In the genomic region with DNA sequence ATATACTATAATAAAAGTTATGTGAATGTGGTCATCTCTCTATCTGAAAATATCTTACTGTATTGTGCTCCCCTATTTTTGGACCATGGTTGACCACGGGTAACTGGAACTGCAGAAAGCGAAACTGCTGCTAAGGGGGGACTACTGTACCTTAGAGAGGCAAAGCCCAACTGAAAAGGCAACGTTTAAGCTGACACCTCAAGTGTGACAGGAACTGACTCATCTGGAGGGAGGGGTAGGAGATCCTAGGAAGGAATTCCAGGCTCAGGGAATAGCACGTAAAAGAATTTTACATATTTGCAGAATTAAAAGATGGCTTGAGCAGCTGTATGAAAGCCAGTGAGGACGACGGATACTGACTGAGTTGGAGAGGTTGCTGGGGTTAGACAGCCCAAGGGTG, we compare ENCODE assay signal across 1 cellular context.
TF ChIP-seq lines count a peak whose summit lies in the region.

No MANE protein-coding gene starts in this region.

TF ChIP-seq in HepG2, 621 proteins besides CTCF, POLR2A, EP300 and RAD21 (continued from another document and continues in another):
- TF ChIP-seq, protein P1, sequence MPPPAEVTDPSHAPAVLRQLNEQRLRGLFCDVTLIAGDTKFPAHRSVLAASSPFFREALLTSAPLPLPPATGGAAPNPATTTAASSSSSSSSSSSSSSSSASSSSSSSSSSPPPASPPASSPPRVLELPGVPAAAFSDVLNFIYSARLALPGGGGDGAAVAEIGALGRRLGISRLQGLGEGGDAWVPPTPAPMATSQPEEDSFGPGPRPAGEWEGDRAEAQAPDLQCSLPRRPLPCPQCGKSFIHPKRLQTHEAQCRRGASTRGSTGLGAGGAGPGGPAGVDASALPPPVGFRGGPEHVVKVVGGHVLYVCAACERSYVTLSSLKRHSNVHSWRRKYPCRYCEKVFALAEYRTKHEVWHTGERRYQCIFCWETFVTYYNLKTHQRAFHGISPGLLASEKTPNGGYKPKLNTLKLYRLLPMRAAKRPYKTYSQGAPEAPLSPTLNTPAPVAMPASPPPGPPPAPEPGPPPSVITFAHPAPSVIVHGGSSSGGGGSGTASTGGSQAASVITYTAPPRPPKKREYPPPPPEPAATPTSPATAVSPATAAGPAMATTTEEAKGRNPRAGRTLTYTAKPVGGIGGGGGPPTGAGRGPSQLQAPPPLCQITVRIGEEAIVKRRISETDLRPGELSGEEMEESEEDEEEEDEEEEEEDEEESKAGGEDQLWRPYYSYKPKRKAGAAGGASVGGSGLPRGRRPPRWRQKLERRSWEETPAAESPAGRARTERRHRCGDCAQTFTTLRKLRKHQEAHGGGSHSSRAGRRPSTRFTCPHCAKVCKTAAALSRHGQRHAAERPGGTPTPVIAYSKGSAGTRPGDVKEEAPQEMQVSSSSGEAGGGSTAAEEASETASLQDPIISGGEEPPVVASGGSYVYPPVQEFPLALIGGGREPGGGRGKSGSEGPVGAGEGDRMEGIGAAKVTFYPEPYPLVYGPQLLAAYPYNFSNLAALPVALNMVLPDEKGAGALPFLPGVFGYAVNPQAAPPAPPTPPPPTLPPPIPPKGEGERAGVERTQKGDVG (CRISPR knock-in tag; IDR thresholded peaks at IDR 0.05; ENCODE audit: borderline replicate concordance) = no peak
- TF ChIP-seq, protein P2, sequence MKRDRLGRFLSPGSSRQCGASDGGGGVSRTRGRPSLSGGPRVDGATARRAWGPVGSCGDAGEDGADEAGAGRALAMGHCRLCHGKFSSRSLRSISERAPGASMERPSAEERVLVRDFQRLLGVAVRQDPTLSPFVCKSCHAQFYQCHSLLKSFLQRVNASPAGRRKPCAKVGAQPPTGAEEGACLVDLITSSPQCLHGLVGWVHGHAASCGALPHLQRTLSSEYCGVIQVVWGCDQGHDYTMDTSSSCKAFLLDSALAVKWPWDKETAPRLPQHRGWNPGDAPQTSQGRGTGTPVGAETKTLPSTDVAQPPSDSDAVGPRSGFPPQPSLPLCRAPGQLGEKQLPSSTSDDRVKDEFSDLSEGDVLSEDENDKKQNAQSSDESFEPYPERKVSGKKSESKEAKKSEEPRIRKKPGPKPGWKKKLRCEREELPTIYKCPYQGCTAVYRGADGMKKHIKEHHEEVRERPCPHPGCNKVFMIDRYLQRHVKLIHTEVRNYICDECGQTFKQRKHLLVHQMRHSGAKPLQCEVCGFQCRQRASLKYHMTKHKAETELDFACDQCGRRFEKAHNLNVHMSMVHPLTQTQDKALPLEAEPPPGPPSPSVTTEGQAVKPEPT (CRISPR knock-in tag; IDR thresholded peaks at IDR 0.05; ENCODE audit: low read depth) = no peak
- TF ChIP-seq ZNF274 (CRISPR knock-in tag; IDR thresholded peaks at IDR 0.05) = no peak
- TF ChIP-seq, protein P3, sequence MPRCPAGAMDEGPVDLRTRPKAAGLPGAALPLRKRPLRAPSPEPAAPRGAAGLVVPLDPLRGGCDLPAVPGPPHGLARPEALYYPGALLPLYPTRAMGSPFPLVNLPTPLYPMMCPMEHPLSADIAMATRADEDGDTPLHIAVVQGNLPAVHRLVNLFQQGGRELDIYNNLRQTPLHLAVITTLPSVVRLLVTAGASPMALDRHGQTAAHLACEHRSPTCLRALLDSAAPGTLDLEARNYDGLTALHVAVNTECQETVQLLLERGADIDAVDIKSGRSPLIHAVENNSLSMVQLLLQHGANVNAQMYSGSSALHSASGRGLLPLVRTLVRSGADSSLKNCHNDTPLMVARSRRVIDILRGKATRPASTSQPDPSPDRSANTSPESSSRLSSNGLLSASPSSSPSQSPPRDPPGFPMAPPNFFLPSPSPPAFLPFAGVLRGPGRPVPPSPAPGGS (CRISPR knock-in tag; IDR thresholded peaks at IDR 0.05) = no peak
- TF ChIP-seq, protein P4, sequence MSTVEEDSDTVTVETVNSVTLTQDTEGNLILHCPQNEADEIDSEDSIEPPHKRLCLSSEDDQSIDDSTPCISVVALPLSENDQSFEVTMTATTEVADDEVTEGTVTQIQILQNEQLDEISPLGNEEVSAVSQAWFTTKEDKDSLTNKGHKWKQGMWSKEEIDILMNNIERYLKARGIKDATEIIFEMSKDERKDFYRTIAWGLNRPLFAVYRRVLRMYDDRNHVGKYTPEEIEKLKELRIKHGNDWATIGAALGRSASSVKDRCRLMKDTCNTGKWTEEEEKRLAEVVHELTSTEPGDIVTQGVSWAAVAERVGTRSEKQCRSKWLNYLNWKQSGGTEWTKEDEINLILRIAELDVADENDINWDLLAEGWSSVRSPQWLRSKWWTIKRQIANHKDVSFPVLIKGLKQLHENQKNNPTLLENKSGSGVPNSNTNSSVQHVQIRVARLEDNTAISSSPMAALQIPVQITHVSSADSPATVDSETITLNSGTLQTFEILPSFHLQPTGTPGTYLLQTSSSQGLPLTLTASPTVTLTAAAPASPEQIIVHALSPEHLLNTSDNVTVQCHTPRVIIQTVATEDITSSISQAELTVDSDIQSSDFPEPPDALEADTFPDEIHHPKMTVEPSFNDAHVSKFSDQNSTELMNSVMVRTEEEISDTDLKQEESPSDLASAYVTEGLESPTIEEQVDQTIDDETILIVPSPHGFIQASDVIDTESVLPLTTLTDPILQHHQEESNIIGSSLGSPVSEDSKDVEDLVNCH (CRISPR knock-in tag; IDR thresholded peaks at IDR 0.05) = no peak
- TF ChIP-seq, protein P5, sequence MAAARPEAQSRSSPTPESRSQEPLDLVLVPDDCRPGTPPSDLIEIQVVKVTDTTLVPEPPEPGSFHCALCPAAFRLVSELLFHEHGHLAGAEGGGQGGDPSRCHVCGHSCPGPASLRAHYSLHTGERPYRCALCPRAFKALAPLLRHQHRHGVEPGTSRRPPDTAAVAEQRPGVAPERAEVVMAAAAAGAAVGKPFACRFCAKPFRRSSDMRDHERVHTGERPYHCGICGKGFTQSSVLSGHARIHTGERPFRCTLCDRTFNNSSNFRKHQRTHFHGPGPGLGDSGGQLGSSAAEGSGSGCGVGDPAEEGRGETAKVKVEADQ (CRISPR knock-in tag; IDR thresholded peaks at IDR 0.05; ENCODE audit: borderline replicate concordance) = no peak
- TF ChIP-seq TEAD3 (CRISPR knock-in tag; optimal IDR thresholded peaks at IDR 0.05; ENCODE audit: borderline replicate concordance) = peak; percentile 60
- TF ChIP-seq SOX5 (CRISPR knock-in tag; IDR thresholded peaks at IDR 0.05; ENCODE audit: borderline replicate concordance) = 0 out of 2 replicates have a peak, but pooled peaks have one; percentile 17
- TF ChIP-seq, protein P6, sequence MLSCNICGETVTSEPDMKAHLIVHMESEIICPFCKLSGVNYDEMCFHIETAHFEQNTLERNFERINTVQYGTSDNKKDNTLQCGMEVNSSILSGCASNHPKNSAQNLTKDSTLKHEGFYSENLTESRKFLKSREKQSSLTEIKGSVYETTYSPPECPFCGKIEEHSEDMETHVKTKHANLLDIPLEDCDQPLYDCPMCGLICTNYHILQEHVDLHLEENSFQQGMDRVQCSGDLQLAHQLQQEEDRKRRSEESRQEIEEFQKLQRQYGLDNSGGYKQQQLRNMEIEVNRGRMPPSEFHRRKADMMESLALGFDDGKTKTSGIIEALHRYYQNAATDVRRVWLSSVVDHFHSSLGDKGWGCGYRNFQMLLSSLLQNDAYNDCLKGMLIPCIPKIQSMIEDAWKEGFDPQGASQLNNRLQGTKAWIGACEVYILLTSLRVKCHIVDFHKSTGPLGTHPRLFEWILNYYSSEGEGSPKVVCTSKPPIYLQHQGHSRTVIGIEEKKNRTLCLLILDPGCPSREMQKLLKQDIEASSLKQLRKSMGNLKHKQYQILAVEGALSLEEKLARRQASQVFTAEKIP (CRISPR knock-in tag; IDR thresholded peaks at IDR 0.05; ENCODE audit: borderline replicate concordance) = no peak
- no peak for TF ChIP-seq KAT7 (CRISPR knock-in tag; IDR thresholded peaks at IDR 0.05; ENCODE audit: borderline replicate concordance)
- TF ChIP-seq, protein P7, sequence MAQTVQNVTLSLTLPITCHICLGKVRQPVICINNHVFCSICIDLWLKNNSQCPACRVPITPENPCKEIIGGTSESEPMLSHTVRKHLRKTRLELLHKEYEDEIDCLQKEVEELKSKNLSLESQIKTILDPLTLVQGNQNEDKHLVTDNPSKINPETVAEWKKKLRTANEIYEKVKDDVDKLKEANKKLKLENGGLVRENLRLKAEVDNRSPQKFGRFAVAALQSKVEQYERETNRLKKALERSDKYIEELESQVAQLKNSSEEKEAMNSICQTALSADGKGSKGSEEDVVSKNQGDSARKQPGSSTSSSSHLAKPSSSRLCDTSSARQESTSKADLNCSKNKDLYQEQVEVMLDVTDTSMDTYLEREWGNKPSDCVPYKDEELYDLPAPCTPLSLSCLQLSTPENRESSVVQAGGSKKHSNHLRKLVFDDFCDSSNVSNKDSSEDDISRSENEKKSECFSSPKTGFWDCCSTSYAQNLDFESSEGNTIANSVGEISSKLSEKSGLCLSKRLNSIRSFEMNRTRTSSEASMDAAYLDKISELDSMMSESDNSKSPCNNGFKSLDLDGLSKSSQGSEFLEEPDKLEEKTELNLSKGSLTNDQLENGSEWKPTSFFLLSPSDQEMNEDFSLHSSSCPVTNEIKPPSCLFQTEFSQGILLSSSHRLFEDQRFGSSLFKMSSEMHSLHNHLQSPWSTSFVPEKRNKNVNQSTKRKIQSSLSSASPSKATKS (CRISPR knock-in tag; IDR thresholded peaks at IDR 0.05) = no peak
- no peak for TF ChIP-seq MTA3 (CRISPR knock-in tag; IDR thresholded peaks at IDR 0.05)
- no peak for TF ChIP-seq CC2D1A (CRISPR knock-in tag; IDR thresholded peaks at IDR 0.05)
- TF ChIP-seq ZNF33B (CRISPR knock-in tag; IDR thresholded peaks at IDR 0.05) = no peak
- TF ChIP-seq CBFB (CRISPR knock-in tag; IDR thresholded peaks at IDR 0.05) = no peak
- TF ChIP-seq ZNF251 (CRISPR knock-in tag; IDR thresholded peaks at IDR 0.05) = no peak
- no peak for TF ChIP-seq ZNF30 (CRISPR knock-in tag; IDR thresholded peaks at IDR 0.05)
- TF ChIP-seq, protein P8, sequence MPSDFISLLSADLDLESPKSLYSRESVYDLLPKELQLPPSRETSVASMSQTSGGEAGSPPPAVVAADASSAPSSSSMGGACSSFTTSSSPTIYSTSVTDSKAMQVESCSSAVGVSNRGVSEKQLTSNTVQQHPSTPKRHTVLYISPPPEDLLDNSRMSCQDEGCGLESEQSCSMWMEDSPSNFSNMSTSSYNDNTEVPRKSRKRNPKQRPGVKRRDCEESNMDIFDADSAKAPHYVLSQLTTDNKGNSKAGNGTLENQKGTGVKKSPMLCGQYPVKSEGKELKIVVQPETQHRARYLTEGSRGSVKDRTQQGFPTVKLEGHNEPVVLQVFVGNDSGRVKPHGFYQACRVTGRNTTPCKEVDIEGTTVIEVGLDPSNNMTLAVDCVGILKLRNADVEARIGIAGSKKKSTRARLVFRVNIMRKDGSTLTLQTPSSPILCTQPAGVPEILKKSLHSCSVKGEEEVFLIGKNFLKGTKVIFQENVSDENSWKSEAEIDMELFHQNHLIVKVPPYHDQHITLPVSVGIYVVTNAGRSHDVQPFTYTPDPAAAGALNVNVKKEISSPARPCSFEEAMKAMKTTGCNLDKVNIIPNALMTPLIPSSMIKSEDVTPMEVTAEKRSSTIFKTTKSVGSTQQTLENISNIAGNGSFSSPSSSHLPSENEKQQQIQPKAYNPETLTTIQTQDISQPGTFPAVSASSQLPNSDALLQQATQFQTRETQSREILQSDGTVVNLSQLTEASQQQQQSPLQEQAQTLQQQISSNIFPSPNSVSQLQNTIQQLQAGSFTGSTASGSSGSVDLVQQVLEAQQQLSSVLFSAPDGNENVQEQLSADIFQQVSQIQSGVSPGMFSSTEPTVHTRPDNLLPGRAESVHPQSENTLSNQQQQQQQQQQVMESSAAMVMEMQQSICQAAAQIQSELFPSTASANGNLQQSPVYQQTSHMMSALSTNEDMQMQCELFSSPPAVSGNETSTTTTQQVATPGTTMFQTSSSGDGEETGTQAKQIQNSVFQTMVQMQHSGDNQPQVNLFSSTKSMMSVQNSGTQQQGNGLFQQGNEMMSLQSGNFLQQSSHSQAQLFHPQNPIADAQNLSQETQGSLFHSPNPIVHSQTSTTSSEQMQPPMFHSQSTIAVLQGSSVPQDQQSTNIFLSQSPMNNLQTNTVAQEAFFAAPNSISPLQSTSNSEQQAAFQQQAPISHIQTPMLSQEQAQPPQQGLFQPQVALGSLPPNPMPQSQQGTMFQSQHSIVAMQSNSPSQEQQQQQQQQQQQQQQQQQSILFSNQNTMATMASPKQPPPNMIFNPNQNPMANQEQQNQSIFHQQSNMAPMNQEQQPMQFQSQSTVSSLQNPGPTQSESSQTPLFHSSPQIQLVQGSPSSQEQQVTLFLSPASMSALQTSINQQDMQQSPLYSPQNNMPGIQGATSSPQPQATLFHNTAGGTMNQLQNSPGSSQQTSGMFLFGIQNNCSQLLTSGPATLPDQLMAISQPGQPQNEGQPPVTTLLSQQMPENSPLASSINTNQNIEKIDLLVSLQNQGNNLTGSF (CRISPR knock-in tag; IDR thresholded peaks at IDR 0.05) = no peak
- no peak for TF ChIP-seq RNF2 (conservative IDR thresholded peaks at IDR 0.05; ENCODE audit: low read depth)
- TF ChIP-seq ZNF337 (CRISPR knock-in tag; IDR thresholded peaks at IDR 0.05; ENCODE audit: borderline replicate concordance, low read depth) = no peak
